1 cellular context compared by ENCODE assay signal in the genomic region with DNA sequence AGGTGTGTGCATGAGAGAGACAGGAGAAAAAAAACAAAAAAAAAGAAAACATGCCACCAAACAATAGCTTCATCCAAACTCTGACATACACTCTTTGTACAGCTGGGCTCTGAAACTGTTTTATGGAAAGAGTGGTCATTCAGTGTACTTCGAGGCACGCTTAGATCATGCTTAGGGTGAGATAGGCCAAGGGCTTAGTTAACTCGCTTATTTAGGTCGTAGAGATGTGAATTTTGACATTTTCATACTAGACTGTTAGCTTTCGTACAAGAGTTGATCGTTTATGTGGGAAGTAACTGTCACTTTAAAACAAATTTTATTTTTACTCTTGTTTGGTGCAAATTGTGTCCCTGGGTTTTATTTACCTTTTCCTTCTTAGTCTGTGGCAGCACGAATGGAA.
TF ChIP-seq lines count a peak whose summit lies in the region.

No MANE protein-coding gene starts in this region.

TF ChIP-seq in IMR-90, 13 proteins besides CTCF, POLR2A, EP300 and RAD21 (continued from another document):
- TF ChIP-seq BHLHE40 (IDR thresholded peaks at IDR 0.05; ENCODE audit: low read depth, low read length) (no peak), MAZ (IDR thresholded peaks at IDR 0.05; ENCODE audit: borderline replicate concordance, low read depth, low read length) (no peak)
